Comparison of ENCODE assay signal across 8 cellular contexts in the genomic region with DNA sequence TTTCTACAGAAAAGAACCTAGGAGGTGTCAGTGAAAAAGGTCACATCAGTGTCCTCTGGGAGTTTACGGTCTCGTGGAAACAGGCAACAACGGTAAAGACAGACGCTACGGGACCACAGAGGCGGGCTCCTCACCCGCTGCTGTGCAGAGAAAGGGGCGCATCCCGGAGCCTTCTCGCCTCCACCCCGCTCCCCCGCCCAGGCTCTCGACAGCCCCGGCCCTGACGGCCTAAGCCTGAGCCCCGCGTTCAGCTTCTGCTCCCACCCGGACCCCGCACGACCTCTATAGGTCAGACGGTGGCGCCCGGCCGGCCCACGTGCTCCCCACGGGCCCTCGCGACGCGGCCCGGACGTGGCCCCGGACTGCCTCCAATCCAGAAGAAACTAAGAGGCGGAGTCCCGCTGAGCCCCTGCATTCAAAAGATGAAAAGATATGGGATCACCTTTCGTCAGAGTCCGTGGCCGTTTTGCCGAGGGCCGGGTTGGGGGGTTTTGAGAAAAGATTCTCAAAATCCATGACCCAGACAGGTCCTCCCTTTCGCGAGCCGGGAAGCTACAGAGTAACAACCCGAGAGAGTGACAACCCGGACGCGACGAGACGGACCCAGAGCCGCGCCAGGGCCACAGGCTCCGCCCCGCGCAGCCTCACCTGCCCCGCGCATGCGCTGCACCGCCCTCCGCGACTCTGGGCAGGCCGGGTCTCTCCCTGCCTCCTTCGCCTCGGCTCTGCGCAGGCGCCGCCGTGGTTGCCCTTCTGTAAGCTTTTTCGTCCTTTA. TPM values are rescaled to one million over a fixed set of nuclear protein-coding genes. Genes with fewer than 3 reads are reported as not detected.
DNase-seq lines count a peak whose midpoint lies in the region; ATAC-seq, FAIRE-seq and TF ChIP-seq lines count a peak whose summit lies in the region.

ZC3H8 (minus strand) TSS at position 577 of the 775 bp plus-strand sequence; CDS start at position 516, 61 bp downstream.

- H3K27me3 Mint-ChIP-seq in activated T-helper 2 cell treated with anti-CD3 and anti-CD28 coated beads, Interferon-gamma antibody, Interleukin-2, Interleukin-4, amounts not matched to agents 10 μg/mL and 5 μg/mL and 100 μg/mL, durations not matched to agents 14 hours and 24 hours and 36 hours (ENCODE audit: low read depth), result no peaks in the 10 kb centered on the region
- H3K27me3 Mint-ChIP-seq in natural killer cell (ENCODE audit: low read depth in 2 of 2), result no peaks in the 10 kb centered on the region

- H3K9me2 ChIP-seq in Loucy (replicated peaks; ENCODE audit: low read depth, low read length), result no peaks in the 10 kb centered on the region

- H3K4me3 ChIP-seq in Loucy (ENCODE audit: low read length, poor library complexity, severe bottlenecking), result peak within 1 kb of the TSS; percentile 89
- peak within 1 kb of the TSS; percentile 53 for H3K4me3 ChIP-seq in RWPE2 (ENCODE audit: severe bottlenecking)

- no peaks in the 10 kb centered on the region for H4K20me1 ChIP-seq in Loucy (ENCODE audit: insufficient read depth, low read length, poor library complexity, severe bottlenecking)

- H3K4me3 Mint-ChIP-seq in activated T-helper 2 cell treated with anti-CD3 and anti-CD28 coated beads, Interferon-gamma antibody, Interleukin-2, Interleukin-4, amounts not matched to agents 10 μg/mL and 5 μg/mL and 100 μg/mL, durations not matched to agents 14 hours and 24 hours and 36 hours (ENCODE audit: low read depth), result peak within 1 kb of the TSS; percentile 31
- H3K4me3 Mint-ChIP-seq in natural killer cell, result peak within 1 kb of the TSS; percentile 88

- peaks cover 6% of the 10 kb centered on the region for H3K36me3 Mint-ChIP-seq in activated T-helper 2 cell treated with anti-CD3 and anti-CD28 coated beads, Interferon-gamma antibody, Interleukin-2, Interleukin-4, amounts not matched to agents 10 μg/mL and 5 μg/mL and 100 μg/mL, durations not matched to agents 14 hours and 24 hours and 36 hours (ENCODE audit: low read depth)
- H3K36me3 Mint-ChIP-seq in natural killer cell, result no peaks in the 10 kb centered on the region

- H3K4me1 Mint-ChIP-seq in activated T-helper 2 cell treated with anti-CD3 and anti-CD28 coated beads, Interferon-gamma antibody, Interleukin-2, Interleukin-4, amounts not matched to agents 10 μg/mL and 5 μg/mL and 100 μg/mL, durations not matched to agents 14 hours and 24 hours and 36 hours (ENCODE audit: low read depth), result peaks cover 24% of the 10 kb centered on the region
- H3K4me1 Mint-ChIP-seq in natural killer cell, result peaks cover 11 to 16% of the 10 kb centered on the region in 2 donors

- FAIRE-seq in H54 (lab: Jason Lieb, UNC), result no peak

- no peaks in the 10 kb centered on the region for H3K9me3 ChIP-seq in ES-I3 (ENCODE audit: control insufficient read depth, insufficient read depth, low read length)
- H3K9me3 ChIP-seq in Loucy (ENCODE audit: insufficient read depth, low read depth, low read length), result no peaks in the 10 kb centered on the region
- no peaks in the 10 kb centered on the region for H3K9me3 ChIP-seq in RWPE2 (ENCODE audit: severe bottlenecking)

- H2AFZ ChIP-seq in Loucy (ENCODE audit: low read length), result peak within 1 kb of the TSS; percentile 94

- peaks cover 40% of the 10 kb centered on the region for H3K79me2 ChIP-seq in Loucy (ENCODE audit: insufficient read depth, low read length)

- peak within 1 kb of the TSS; percentile 91 for H3K27ac Mint-ChIP-seq in activated T-helper 2 cell treated with anti-CD3 and anti-CD28 coated beads, Interferon-gamma antibody, Interleukin-2, Interleukin-4, amounts not matched to agents 10 μg/mL and 5 μg/mL and 100 μg/mL, durations not matched to agents 14 hours and 24 hours and 36 hours
- H3K27ac Mint-ChIP-seq in natural killer cell, result peak within 1 kb of the TSS; percentile 86 to 88

- no peaks in the 10 kb centered on the region for H3F3A ChIP-seq in Loucy (ENCODE audit: low read depth)

- peak within 1 kb of the TSS; percentile 78 for H3K4me2 ChIP-seq in Loucy (ENCODE audit: low read depth, low read length, poor library complexity, severe bottlenecking)

- H3K36me3 ChIP-seq in ES-I3 (ENCODE audit: insufficient read depth, low read length) (no peaks in the 10 kb centered on the region), Loucy (ENCODE audit: insufficient read depth, low read length) (no peaks in the 10 kb centered on the region), RWPE2 (ENCODE audit: low read depth) (peaks cover 12% of the 10 kb centered on the region)

- peak; percentile 94 for ATAC-seq in RWPE2 (ENCODE audit: low read depth)
- peak; percentile 91 to 97 (median 92) for ATAC-seq in natural killer cell

- H3K27ac ChIP-seq in RWPE2 (ENCODE audit: poor library complexity, severe bottlenecking), result peak within 1 kb of the TSS; percentile 36

- intact Hi-C loops in activated T-helper 2 cell treated with anti-CD3 and anti-CD28 coated beads, Interferon-gamma antibody, Interleukin-2, Interleukin-4, amounts not matched to agents 10 μg/mL and 5 μg/mL and 100 μg/mL, durations not matched to agents 14 hours and 24 hours and 36 hours (cut with micrococcal nuclease), result loop anchor here (1.0 to 10.0 kb wide), 7 partner anchors 21 to 370 kb away; partner anchors contain the start of genes ANAPC1, CHCHD5, POLR1B and TMEM87B
- intact Hi-C loops in natural killer cell (cut with micrococcal nuclease), result loop anchor here (1.0 to 5.0 kb wide), 4 partner anchors 21 to 328 kb away; partner anchors contain the start of genes CHCHD5, TMEM87B, TTL and ZC3H6

- H3K4me1 ChIP-seq in ES-I3 (ENCODE audit: insufficient read depth, low read length) (no peaks in the 10 kb centered on the region), Loucy (ENCODE audit: insufficient read depth, low read length, poor library complexity, severe bottlenecking) (peaks cover 43% of the 10 kb centered on the region), RWPE2 (ENCODE audit: insufficient read depth, poor library complexity, severe bottlenecking) (peaks cover 10% of the 10 kb centered on the region)

- DNase-seq in H54 (ENCODE audit: insufficient read length, low spot score) (peak; percentile 95), RWPE2 (ENCODE audit: low spot score) (peak; percentile 90), fibroblast of peridontal ligament (ENCODE audit: extremely low read depth) (peak; percentile 76), natural killer cell (peak; percentile 96)
- DNase-seq in activated T-helper 2 cell treated with anti-CD3 and anti-CD28 coated beads, Interferon-gamma antibody, Interleukin-2, Interleukin-4, amounts not matched to agents 10 μg/mL and 5 μg/mL and 100 μg/mL, durations not matched to agents 14 hours and 24 hours and 36 hours (ENCODE audit: low spot score), result peak; percentile 95
- peak; percentile 92 for DNase-seq in stimulated activated naive CD4-positive, alpha-beta T cell treated with Interleukin-2 at 50 U/mL for 16 hours (lab: John Stamatoyannopoulos, UW)

- H3K27me3 ChIP-seq in Loucy (ENCODE audit: insufficient read depth, low read length, poor library complexity, severe bottlenecking) (no peaks in the 10 kb centered on the region), RWPE2 (ENCODE audit: insufficient read depth, poor library complexity, severe bottlenecking) (no peaks in the 10 kb centered on the region)

- H3K9me3 Mint-ChIP-seq in activated T-helper 2 cell treated with anti-CD3 and anti-CD28 coated beads, Interferon-gamma antibody, Interleukin-2, Interleukin-4, amounts not matched to agents 10 μg/mL and 5 μg/mL and 100 μg/mL, durations not matched to agents 14 hours and 24 hours and 36 hours, result no peaks in the 10 kb centered on the region
- H3K9me3 Mint-ChIP-seq in natural killer cell, result no peaks in the 10 kb centered on the region

- TF ChIP-seq POLR2A in H54 (IDR thresholded peaks at IDR 0.05; ENCODE audit: low read depth, low read length), result peak; percentile 80

- peak within 1 kb of the TSS; percentile 94 for H3K9ac ChIP-seq in ES-I3 (ENCODE audit: low read depth, low read length)
- peak within 1 kb of the TSS; percentile 86 for H3K9ac ChIP-seq in Loucy (ENCODE audit: low read depth, low read length, poor library complexity, severe bottlenecking)

- TF ChIP-seq CTCF in Loucy (conservative IDR thresholded peaks at IDR 0.05; ENCODE audit: low read length) (peak; percentile 24; the same call in 1 of the 2 replicates), RWPE2 (IDR thresholded peaks at IDR 0.05; ENCODE audit: poor library complexity, severe bottlenecking) (no peak), natural killer cell (IDR thresholded peaks at IDR 0.05) (peak; percentile 24)

RNA-seq across cellular contexts. Expression of gene ZC3H8, which starts in this region (rescaled TPM):
- total RNA-seq in activated T-helper 2 cell treated with anti-CD3 and anti-CD28 coated beads, Interferon-gamma antibody, Interleukin-2, Interleukin-4, amounts not matched to agents 10 μg/mL and 5 μg/mL and 100 μg/mL, durations not matched to agents 14 hours and 24 hours and 36 hours, result 31.8 and 33.4 TPM in 2 replicates
- total RNA-seq in natural killer cell, result 10 to 100 TPM in 2 of 3 donors, 1 to 10 TPM in 1; 9.3 to 20.3 (median 16.0) TPM

Comparison
In these comparisons a context has a peak if more than half of its experiments do, and no peak if none do; other contexts are left out.
1. Peak in every context shown above with its lines: DNase-seq, ATAC-seq, H3K4me3 ChIP-seq and H3K27ac ChIP-seq.